1 cellular context compared by ENCODE assay signal in genomic region chr13:50081106-50081898, GRCh38.
TF ChIP-seq lines count a peak whose summit lies in the region.

No MANE protein-coding gene starts in this region.

TF ChIP-seq in H1, 55 proteins besides CTCF, POLR2A, EP300 and RAD21 (continued from another document):
- TF ChIP-seq KDM1A (IDR thresholded peaks at IDR 0.05; ENCODE audit: borderline replicate concordance, low read length) (no peak), EGR1 (IDR thresholded peaks at IDR 0.05; ENCODE audit: borderline replicate concordance, low read depth, low read length) (0 out of 2 replicates have a peak, but pooled peaks have one; percentile 18), TEAD4 (IDR thresholded peaks at IDR 0.05; ENCODE audit: low read depth, low read length) (0 out of 2 replicates have a peak, but pooled peaks have one; percentile 10)
